In genomic region chr5:57346336-57346735, GRCh38 we compare ENCODE assay signal across 14 cellular contexts.
DNase-seq lines count a peak whose midpoint lies in the region; ATAC-seq and TF ChIP-seq lines count a peak whose summit lies in the region.
"Had no signal": no experiment of that assay in that cellular context is flagged by ENCODE, and none has a peak within 500 bp of the region (broad histone marks: within the 10 kb centered on the region; RNA-seq: fewer than 3 reads in every experiment).

No MANE protein-coding gene starts in this region.

- CTCF ChIA-PET in MCF 10A (lab: Yijun Ruan, JAX), result no interaction called here

- no peak overlapping the region for H3K4ac ChIP-seq in trophoblast cell (ENCODE audit: low read depth, low read length)

- H3K4me3 ChIP-seq in breast epithelium (no peak overlapping the region), choroid plexus epithelial cell (ENCODE audit: low read depth, low read length) (no peak overlapping the region), fibroblast of villous mesenchyme (ENCODE audit: low read depth, low read length) (no peak overlapping the region), trophoblast cell (ENCODE audit: low read depth, low read length) (no peak overlapping the region)
- H3K4me3 ChIP-seq: BLaER1 had no signal

- WGBS in trophoblast cell (ENCODE audit: extremely low coverage, insufficient coverage, insufficient read length), result no CpG with 5 or more reads among the region's 2 CpGs

- no peak for ATAC-seq in HG02588 (IDR thresholded peaks at IDR 0.05; ENCODE audit: unreplicated experiment)
- no peak for ATAC-seq in HG03521 (IDR thresholded peaks at IDR 0.05; ENCODE audit: unreplicated experiment)
- ATAC-seq: HCT116 had no signal

- no peaks in the 10 kb centered on the region for H3K27me3 Mint-ChIP-seq in MCF 10A (ENCODE audit: insufficient read depth, unreplicated experiment)

- H3K36me3 Mint-ChIP-seq in MCF 10A (ENCODE audit: insufficient read depth, unreplicated experiment), result no peaks in the 10 kb centered on the region

- H3K14ac ChIP-seq in trophoblast cell (ENCODE audit: low read length), result no peak overlapping the region

- H3K36me3 ChIP-seq in breast epithelium (no peaks in the 10 kb centered on the region), trophoblast cell (ENCODE audit: control insufficient read depth in 1 of 2, insufficient read depth in 2 of 2, low read length in 2 of 2) (no peaks in the 10 kb centered on the region)
- H3K36me3 ChIP-seq: BLaER1 had no signal

- H3K27ac ChIP-seq in breast epithelium (no peak overlapping the region), trophoblast cell (ENCODE audit: low read depth, low read length) (no peak overlapping the region)
- H3K27ac ChIP-seq: BLaER1 had no signal

- H2BK12ac ChIP-seq in trophoblast cell (ENCODE audit: low read length), result no peak overlapping the region

- H3K9me3 ChIP-seq in breast epithelium, result no peaks in the 10 kb centered on the region
- H3K9me3 ChIP-seq in trophoblast cell (ENCODE audit: insufficient read depth, low read depth, low read length), result no peaks in the 10 kb centered on the region
- H3K9me3 ChIP-seq: BLaER1 had no signal

- no peak overlapping the region for H3K18ac ChIP-seq in trophoblast cell (ENCODE audit: low read length)

- no peaks in the 10 kb centered on the region for H3K79me1 ChIP-seq in trophoblast cell (ENCODE audit: low read length)

- no peak overlapping the region for H4K8ac ChIP-seq in trophoblast cell (ENCODE audit: low read depth, low read length)

- H4K12ac ChIP-seq in trophoblast cell (ENCODE audit: low read depth, low read length), result no peak overlapping the region

- H3K4me3 Mint-ChIP-seq in MCF 10A (ENCODE audit: unreplicated experiment), result no peak overlapping the region

- no peaks in the 10 kb centered on the region for H3K9me3 Mint-ChIP-seq in MCF 10A (ENCODE audit: unreplicated experiment)

- H2AK5ac ChIP-seq in trophoblast cell (ENCODE audit: low read length), result no peak overlapping the region

- POLR2A ChIA-PET in MCF 10A (lab: Yijun Ruan, JAX), result no interaction called here

- no peak overlapping the region for H2AFZ ChIP-seq in trophoblast cell (ENCODE audit: insufficient read depth, low read length, poor library complexity)

- H4K91ac ChIP-seq in trophoblast cell (ENCODE audit: low read depth, low read length), result no peak overlapping the region

- no peak overlapping the region for H2BK5ac ChIP-seq in trophoblast cell (ENCODE audit: low read depth, low read length, poor library complexity)

- H3K4me1 Mint-ChIP-seq in MCF 10A (ENCODE audit: insufficient read depth, unreplicated experiment), result peaks cover 16% of the 10 kb centered on the region

- TF ChIP-seq CTCF in MCF 10A (IDR thresholded peaks at IDR 0.05; ENCODE audit: unreplicated experiment) (no peak), breast epithelium (IDR thresholded peaks at IDR 0.05) (no peak), choroid plexus epithelial cell (conservative IDR thresholded peaks at IDR 0.05; ENCODE audit: low read depth, low read length) (no peak), fibroblast of villous mesenchyme (IDR thresholded peaks at IDR 0.05; ENCODE audit: insufficient read depth, low read depth, low read length) (no peak)

- no peak overlapping the region for H3K27ac Mint-ChIP-seq in MCF 10A (ENCODE audit: low read depth, unreplicated experiment)

- H3K27me3 ChIP-seq in breast epithelium (no peaks in the 10 kb centered on the region), trophoblast cell (ENCODE audit: insufficient read depth, low read length) (no peaks in the 10 kb centered on the region)
- H3K27me3 ChIP-seq: BLaER1 had no signal

- no TSS peak for BruUV-seq in MCF 10A (replicated peaks; lab: Mats Ljungman, UMichigan)

- H3K23ac ChIP-seq in trophoblast cell (ENCODE audit: low read length), result no peak overlapping the region

- H3K4me2 ChIP-seq in trophoblast cell (ENCODE audit: low read length), result no peak overlapping the region
- H3K4me2 ChIP-seq: BLaER1 had no signal

- H3K9ac ChIP-seq in trophoblast cell (ENCODE audit: low read length), result no peak overlapping the region
- H3K9ac ChIP-seq: BLaER1 had no signal

- DNase-seq in MCF 10A (ENCODE audit: unreplicated experiment), result peak; percentile 26
- DNase-seq in breast epithelium (ENCODE audit: low spot score in 2 of 2), result no peak
- DNase-seq in choroid plexus epithelial cell (ENCODE audit: low read depth), result peak; percentile 42
- DNase-seq in fibroblast of villous mesenchyme (ENCODE audit: low read depth), result peak; percentile 63
- DNase-seq in trophoblast cell, result peak; percentile 54 to 69
- DNase-seq in activated CD4-positive, CD25-positive, alpha-beta regulatory T cell treated with anti-CD3 and anti-CD28 coated beads, Interleukin-2, amount 50 U/mL, for 72 hours, result no peak
- DNase-seq: 8988T, AML-193, DMS53, GF-D8 had no signal

- no peaks in the 10 kb centered on the region for H3K4me1 ChIP-seq in breast epithelium
- no peaks in the 10 kb centered on the region for H3K4me1 ChIP-seq in trophoblast cell (ENCODE audit: control insufficient read depth in 1 of 2, insufficient read depth in 2 of 2, low read length in 2 of 2)
- H3K4me1 ChIP-seq: BLaER1 had no signal

- H2BK120ac ChIP-seq in trophoblast cell (ENCODE audit: insufficient read depth, low read length, poor library complexity), result no peak overlapping the region

- TF ChIP-seq POLR2A in breast epithelium (IDR thresholded peaks at IDR 0.05), result no peak

- intact Hi-C loops in MCF 10A (cut with micrococcal nuclease), result no loop called here
- intact Hi-C loops in breast epithelium (cut with DNase I; ENCODE audit: low total_unique reads), result no loop called here

- H3K79me2 ChIP-seq in trophoblast cell (ENCODE audit: control insufficient read depth, insufficient read depth, low read length, poor library complexity), result no peaks in the 10 kb centered on the region

Comparison
In these comparisons a context has a peak if more than half of its experiments do, and no peak if none do; other contexts are left out.
1. DNase-seq: peak in MCF 10A (single experiment), choroid plexus epithelial cell (single experiment), fibroblast of villous mesenchyme (single experiment) and trophoblast cell (2 of 2); none in breast epithelium (0 of 2) and activated CD4-positive, CD25-positive, alpha-beta regulatory T cell treated with anti-CD3 and anti-CD28 coated beads, Interleukin-2, amount 50 U/mL, for 72 hours (single experiment).